Comparison of ENCODE assay signal across 27 cellular contexts in the genomic region with DNA sequence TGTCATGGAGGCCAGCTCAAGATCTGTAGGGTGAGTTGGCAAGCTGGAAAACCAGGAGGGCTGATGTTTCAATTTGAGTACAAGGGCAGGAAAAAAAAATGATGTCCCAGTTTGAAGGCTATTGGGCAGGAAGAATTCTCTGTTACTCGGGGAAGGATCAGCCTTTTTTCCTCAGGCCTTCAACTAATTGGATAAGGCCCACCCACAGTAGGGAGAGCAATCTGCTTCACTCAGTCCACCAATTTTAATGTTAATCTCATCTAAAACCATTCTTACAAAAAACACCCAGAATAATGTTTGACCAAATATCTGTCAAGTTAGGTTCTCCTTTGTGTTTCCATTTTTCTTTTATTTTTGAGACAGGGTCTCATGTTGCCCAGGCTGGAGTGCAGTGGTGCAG.
"Had no signal": no experiment of that assay in that cellular context is flagged by ENCODE, and none has a peak within 500 bp of the region (broad histone marks: within the 10 kb centered on the region; RNA-seq: fewer than 3 reads in every experiment).

No MANE protein-coding gene starts in this region.

- H3K27me3 Mint-ChIP-seq: type B pancreatic cell had no signal

- DNase-seq: naive thymus-derived CD4-positive, alpha-beta T cell; natural killer cell; occipital lobe; pancreas; psoas muscle; right cardiac atrium; right lobe of liver; sigmoid colon; small intestine; stimulated activated CD4-positive, alpha-beta T cell treated with anti-CD3 and anti-CD28 coated beads, Interleukin-15, amount 100 ng/mL, for 24 hours; stimulated activated CD4-positive, alpha-beta T cell treated with anti-CD3 and anti-CD28 coated beads, Interleukin-2, amount 100 ng/mL, for 24 hours; stimulated activated CD4-positive, alpha-beta T cell treated with anti-CD3 and anti-CD28 coated beads, Interleukin-2, amount 100 ng/mL, for 48 hours; stimulated activated CD4-positive, alpha-beta T cell treated with anti-CD3 and anti-CD28 coated beads, Interleukin-4, amount 100 ng/mL, for 24 hours; stimulated activated naive CD4-positive, alpha-beta T cell; stimulated activated naive CD8-positive, alpha-beta T cell treated with anti-CD3 and anti-CD28 coated beads, Interleukin-15, amount 100 ng/mL, for 72 hours; stimulated activated naive CD8-positive, alpha-beta T cell treated with anti-CD3 and anti-CD28 coated beads, Interleukin-15, Interleukin-2, amounts not matched to agents 100 U/mL and 50 U/mL, for 24 hours; substantia nigra; testis; tibial artery; transverse colon; upper lobe of right lung; uterus had no signal

- H3K27ac ChIP-seq: neural progenitor cell, pancreas, psoas muscle, right lobe of liver, sigmoid colon, suprapubic skin, testis, tibial artery, transverse colon, upper lobe of right lung, uterus had no signal

- H3K36me3 Mint-ChIP-seq: natural killer cell; stimulated activated effector memory CD8-positive, alpha-beta T cell treated with anti-CD3 and anti-CD28 coated beads, Interleukin-12 subunit alpha, Interleukin-12 subunit beta, amount 100 ng/mL, for 72 hours; type B pancreatic cell had no signal

- H3K9me3 Mint-ChIP-seq: neural progenitor cell, type B pancreatic cell had no signal

- H3K4me2 ChIP-seq: neural progenitor cell had no signal

- H3K4me1 Mint-ChIP-seq: naive thymus-derived CD4-positive, alpha-beta T cell; natural killer cell; nephron; stimulated activated effector memory CD8-positive, alpha-beta T cell treated with anti-CD3 and anti-CD28 coated beads, Interleukin-12 subunit alpha, Interleukin-12 subunit beta, amount 100 ng/mL, for 72 hours; stimulated activated naive CD8-positive, alpha-beta T cell treated with anti-CD3 and anti-CD28 coated beads, Interleukin-15, amount 100 ng/mL, for 72 hours had no signal

- H3K36me3 ChIP-seq: neural progenitor cell, pancreas, right lobe of liver, sigmoid colon, suprapubic skin, tibial artery, transverse colon, upper lobe of right lung, uterus had no signal

- H3K27ac Mint-ChIP-seq: naive thymus-derived CD4-positive, alpha-beta T cell; natural killer cell; nephron; neural progenitor cell; stimulated activated effector memory CD8-positive, alpha-beta T cell treated with anti-CD3 and anti-CD28 coated beads, Interleukin-12 subunit alpha, Interleukin-12 subunit beta, amount 100 ng/mL, for 72 hours; stimulated activated naive CD8-positive, alpha-beta T cell treated with anti-CD3 and anti-CD28 coated beads, Interleukin-15, amount 100 ng/mL, for 72 hours; type B pancreatic cell had no signal

- H3K27me3 ChIP-seq: neural progenitor cell, pancreas, right lobe of liver, sigmoid colon, suprapubic skin, testis, tibial artery, transverse colon, upper lobe of right lung, uterus had no signal

- H2AFZ ChIP-seq: neural progenitor cell had no signal

- ATAC-seq: naive thymus-derived CD4-positive, alpha-beta T cell; natural killer cell; pancreas; psoas muscle; right cardiac atrium; right lobe of liver; stimulated activated effector memory CD8-positive, alpha-beta T cell treated with anti-CD3 and anti-CD28 coated beads, Interleukin-12 subunit alpha, Interleukin-12 subunit beta, amount 100 ng/mL, for 72 hours; stimulated activated naive CD8-positive, alpha-beta T cell treated with anti-CD3 and anti-CD28 coated beads, Interleukin-15, amount 100 ng/mL, for 72 hours; stimulated activated naive CD8-positive, alpha-beta T cell treated with anti-CD3 and anti-CD28 coated beads, Interleukin-15, Interleukin-2, amounts not matched to agents 100 U/mL and 50 U/mL, for 24 hours; upper lobe of right lung had no signal

- H3K4me3 ChIP-seq: neural progenitor cell, pancreas, psoas muscle, right lobe of liver, sigmoid colon, suprapubic skin, testis, tibial artery, transverse colon, upper lobe of right lung, uterus had no signal

- H3K9me3 ChIP-seq: pancreas, right lobe of liver, suprapubic skin, testis, transverse colon, upper lobe of right lung had no signal

- H3K4me3 Mint-ChIP-seq: naive thymus-derived CD4-positive, alpha-beta T cell; natural killer cell; nephron; neural progenitor cell; stimulated activated effector memory CD8-positive, alpha-beta T cell treated with anti-CD3 and anti-CD28 coated beads, Interleukin-12 subunit alpha, Interleukin-12 subunit beta, amount 100 ng/mL, for 72 hours; stimulated activated naive CD8-positive, alpha-beta T cell treated with anti-CD3 and anti-CD28 coated beads, Interleukin-15, amount 100 ng/mL, for 72 hours; type B pancreatic cell had no signal

- H3K9ac ChIP-seq: neural progenitor cell had no signal

- H3K4me1 ChIP-seq: neural progenitor cell, pancreas, psoas muscle, sigmoid colon, suprapubic skin, testis, tibial artery, transverse colon, upper lobe of right lung, uterus had no signal

- FAIRE-seq: small intestine had no signal
